In the genomic region with DNA sequence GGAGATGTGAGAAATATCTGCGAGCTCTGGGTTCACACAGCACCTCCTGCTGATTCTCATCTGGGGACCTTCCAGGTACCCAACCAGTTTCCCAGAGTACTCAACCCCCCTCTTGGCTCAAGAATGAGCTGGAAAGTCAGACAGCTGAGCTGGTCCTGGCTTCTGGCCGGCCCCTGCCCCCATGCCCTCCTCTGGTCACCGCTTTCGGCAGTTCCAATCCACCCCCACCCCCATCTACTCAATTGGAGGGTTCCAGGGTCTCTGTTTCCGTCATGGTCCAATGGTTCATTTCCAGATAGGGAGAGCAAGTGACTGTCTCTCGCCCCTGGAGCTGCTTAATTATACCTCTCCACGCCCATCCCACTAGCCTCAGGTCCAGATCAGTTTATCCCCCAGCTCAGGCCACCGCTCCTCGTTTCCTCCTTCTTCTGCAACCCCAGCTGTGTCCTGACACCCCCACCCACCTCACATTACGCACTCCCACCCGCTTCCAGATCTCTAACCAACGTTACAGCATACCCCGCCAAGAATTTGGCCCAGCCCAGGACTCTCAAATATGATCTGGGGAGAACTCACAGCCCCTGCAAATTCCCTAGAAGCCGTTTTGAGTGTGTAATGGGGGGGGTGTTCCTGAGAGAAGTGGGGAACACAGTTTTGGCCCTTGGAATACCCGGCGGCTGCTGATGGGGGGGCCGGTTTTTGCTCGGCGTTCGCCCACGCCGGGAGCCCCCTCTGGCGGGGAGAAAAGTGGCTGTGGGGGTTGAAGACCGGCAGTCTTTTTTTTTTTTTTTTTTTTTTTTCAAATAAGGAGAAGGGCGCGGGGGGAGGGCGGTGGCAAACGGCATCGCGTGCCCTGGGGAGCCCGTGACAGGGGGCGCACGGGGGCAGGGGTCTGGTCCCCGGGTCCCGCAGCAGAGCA, we compare ENCODE assay signal across 1 cellular context.
TF ChIP-seq lines count a peak whose summit lies in the region.

No MANE protein-coding gene starts in this region.

TF ChIP-seq in GM12878, 131 proteins besides CTCF, POLR2A, EP300 and RAD21:
- TF ChIP-seq, protein P1, sequence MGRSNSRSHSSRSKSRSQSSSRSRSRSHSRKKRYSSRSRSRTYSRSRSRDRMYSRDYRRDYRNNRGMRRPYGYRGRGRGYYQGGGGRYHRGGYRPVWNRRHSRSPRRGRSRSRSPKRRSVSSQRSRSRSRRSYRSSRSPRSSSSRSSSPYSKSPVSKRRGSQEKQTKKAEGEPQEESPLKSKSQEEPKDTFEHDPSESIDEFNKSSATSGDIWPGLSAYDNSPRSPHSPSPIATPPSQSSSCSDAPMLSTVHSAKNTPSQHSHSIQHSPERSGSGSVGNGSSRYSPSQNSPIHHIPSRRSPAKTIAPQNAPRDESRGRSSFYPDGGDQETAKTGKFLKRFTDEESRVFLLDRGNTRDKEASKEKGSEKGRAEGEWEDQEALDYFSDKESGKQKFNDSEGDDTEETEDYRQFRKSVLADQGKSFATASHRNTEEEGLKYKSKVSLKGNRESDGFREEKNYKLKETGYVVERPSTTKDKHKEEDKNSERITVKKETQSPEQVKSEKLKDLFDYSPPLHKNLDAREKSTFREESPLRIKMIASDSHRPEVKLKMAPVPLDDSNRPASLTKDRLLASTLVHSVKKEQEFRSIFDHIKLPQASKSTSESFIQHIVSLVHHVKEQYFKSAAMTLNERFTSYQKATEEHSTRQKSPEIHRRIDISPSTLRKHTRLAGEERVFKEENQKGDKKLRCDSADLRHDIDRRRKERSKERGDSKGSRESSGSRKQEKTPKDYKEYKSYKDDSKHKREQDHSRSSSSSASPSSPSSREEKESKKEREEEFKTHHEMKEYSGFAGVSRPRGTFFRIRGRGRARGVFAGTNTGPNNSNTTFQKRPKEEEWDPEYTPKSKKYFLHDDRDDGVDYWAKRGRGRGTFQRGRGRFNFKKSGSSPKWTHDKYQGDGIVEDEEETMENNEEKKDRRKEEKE (IDR thresholded peaks at IDR 0.05), result no peak
- TF ChIP-seq CBX5 (IDR thresholded peaks at IDR 0.05; ENCODE audit: low read depth), result no peak
- no peak for TF ChIP-seq MTA3 (IDR thresholded peaks at IDR 0.05; ENCODE audit: borderline replicate concordance, low read length)
- no peak for TF ChIP-seq REST (IDR thresholded peaks at IDR 0.05; ENCODE audit: low read depth, low read length)
- TF ChIP-seq JUND (IDR thresholded peaks at IDR 0.05; ENCODE audit: low read depth, low read length), result no peak
- no peak for TF ChIP-seq BMI1 (IDR thresholded peaks at IDR 0.05; ENCODE audit: borderline replicate concordance)
- peak; percentile 51; the same call in 1 of the 2 replicates for TF ChIP-seq HDGF (IDR thresholded peaks at IDR 0.05)
- TF ChIP-seq, protein P2, sequence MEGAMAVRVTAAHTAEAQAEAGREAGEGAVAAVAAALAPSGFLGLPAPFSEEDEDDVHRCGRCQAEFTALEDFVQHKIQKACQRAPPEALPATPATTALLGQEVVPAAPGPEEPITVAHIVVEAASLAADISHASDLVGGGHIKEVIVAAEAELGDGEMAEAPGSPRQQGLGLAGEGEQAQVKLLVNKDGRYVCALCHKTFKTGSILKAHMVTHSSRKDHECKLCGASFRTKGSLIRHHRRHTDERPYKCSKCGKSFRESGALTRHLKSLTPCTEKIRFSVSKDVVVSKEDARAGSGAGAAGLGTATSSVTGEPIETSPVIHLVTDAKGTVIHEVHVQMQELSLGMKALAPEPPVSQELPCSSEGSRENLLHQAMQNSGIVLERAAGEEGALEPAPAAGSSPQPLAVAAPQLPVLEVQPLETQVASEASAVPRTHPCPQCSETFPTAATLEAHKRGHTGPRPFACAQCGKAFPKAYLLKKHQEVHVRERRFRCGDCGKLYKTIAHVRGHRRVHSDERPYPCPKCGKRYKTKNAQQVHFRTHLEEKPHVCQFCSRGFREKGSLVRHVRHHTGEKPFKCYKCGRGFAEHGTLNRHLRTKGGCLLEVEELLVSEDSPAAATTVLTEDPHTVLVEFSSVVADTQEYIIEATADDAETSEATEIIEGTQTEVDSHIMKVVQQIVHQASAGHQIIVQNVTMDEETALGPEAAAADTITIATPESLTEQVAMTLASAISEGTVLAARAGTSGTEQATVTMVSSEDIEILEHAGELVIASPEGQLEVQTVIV (IDR thresholded peaks at IDR 0.05; ENCODE audit: borderline replicate concordance, partially characterized antibody), result no peak
- no peak for TF ChIP-seq TCF3 (IDR thresholded peaks at IDR 0.05; ENCODE audit: borderline replicate concordance, insufficient read depth, low read depth, low read length)
- TF ChIP-seq ATF2 (IDR thresholded peaks at IDR 0.05; ENCODE audit: low read length), result no peak
- no peak for TF ChIP-seq ZZZ3 (IDR thresholded peaks at IDR 0.05; ENCODE audit: control insufficient read depth, insufficient read length, low read depth)
- TF ChIP-seq ZNF384 (IDR thresholded peaks at IDR 0.05; ENCODE audit: borderline replicate concordance, low read depth, low read length), result peak; percentile 87
- TF ChIP-seq SUZ12 (IDR thresholded peaks at IDR 0.05; ENCODE audit: unreplicated experiment), result no peak
- TF ChIP-seq MEF2B (IDR thresholded peaks at IDR 0.05; ENCODE audit: partially characterized antibody, poor library complexity, severe bottlenecking), result no peak
- TF ChIP-seq, protein P3, sequence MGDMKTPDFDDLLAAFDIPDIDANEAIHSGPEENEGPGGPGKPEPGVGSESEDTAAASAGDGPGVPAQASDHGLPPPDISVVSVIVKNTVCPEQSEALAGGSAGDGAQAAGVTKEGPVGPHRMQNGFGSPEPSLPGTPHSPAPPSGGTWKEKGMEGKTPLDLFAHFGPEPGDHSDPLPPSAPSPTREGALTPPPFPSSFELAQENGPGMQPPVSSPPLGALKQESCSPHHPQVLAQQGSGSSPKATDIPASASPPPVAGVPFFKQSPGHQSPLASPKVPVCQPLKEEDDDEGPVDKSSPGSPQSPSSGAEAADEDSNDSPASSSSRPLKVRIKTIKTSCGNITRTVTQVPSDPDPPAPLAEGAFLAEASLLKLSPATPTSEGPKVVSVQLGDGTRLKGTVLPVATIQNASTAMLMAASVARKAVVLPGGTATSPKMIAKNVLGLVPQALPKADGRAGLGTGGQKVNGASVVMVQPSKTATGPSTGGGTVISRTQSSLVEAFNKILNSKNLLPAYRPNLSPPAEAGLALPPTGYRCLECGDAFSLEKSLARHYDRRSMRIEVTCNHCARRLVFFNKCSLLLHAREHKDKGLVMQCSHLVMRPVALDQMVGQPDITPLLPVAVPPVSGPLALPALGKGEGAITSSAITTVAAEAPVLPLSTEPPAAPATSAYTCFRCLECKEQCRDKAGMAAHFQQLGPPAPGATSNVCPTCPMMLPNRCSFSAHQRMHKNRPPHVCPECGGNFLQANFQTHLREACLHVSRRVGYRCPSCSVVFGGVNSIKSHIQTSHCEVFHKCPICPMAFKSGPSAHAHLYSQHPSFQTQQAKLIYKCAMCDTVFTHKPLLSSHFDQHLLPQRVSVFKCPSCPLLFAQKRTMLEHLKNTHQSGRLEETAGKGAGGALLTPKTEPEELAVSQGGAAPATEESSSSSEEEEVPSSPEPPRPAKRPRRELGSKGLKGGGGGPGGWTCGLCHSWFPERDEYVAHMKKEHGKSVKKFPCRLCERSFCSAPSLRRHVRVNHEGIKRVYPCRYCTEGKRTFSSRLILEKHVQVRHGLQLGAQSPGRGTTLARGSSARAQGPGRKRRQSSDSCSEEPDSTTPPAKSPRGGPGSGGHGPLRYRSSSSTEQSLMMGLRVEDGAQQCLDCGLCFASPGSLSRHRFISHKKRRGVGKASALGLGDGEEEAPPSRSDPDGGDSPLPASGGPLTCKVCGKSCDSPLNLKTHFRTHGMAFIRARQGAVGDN (IDR thresholded peaks at IDR 0.05), result no peak
- TF ChIP-seq EGR1 (IDR thresholded peaks at IDR 0.05; ENCODE audit: borderline replicate concordance in 1 of 2, low read depth in 2 of 2, low read length in 2 of 2), result peak in 1 of 2 experiments; percentile 79; a peak in 1 of 3 replicates
- peak in 1 of 2 experiments; percentile 29; a peak in 1 of 4 replicates for TF ChIP-seq SRF (IDR thresholded peaks at IDR 0.05; ENCODE audit: low read depth in 2 of 2, low read length in 2 of 2)
- no peak; the same call in 1 of the 2 replicates for TF ChIP-seq IKZF1 (conservative IDR thresholded peaks at IDR 0.05)
- TF ChIP-seq CEBPB (IDR thresholded peaks at IDR 0.05; ENCODE audit: borderline replicate concordance in 1 of 2, low read depth in 2 of 2, low read length in 2 of 2), result no peak
- no peak for TF ChIP-seq SUPT20H (IDR thresholded peaks at IDR 0.05; ENCODE audit: borderline replicate concordance, control insufficient read depth, low read depth, low read length)
- TF ChIP-seq TBL1XR1 (IDR thresholded peaks at IDR 0.05; ENCODE audit: low read depth, low read length), result no peak
- TF ChIP-seq IKZF2 (IDR thresholded peaks at IDR 0.05), result 0 out of 4 replicates have a peak, but pooled peaks have one; percentile 7 to 12
- no peak for TF ChIP-seq ZBED1 (IDR thresholded peaks at IDR 0.05; ENCODE audit: borderline replicate concordance)
- TF ChIP-seq, protein P4, sequence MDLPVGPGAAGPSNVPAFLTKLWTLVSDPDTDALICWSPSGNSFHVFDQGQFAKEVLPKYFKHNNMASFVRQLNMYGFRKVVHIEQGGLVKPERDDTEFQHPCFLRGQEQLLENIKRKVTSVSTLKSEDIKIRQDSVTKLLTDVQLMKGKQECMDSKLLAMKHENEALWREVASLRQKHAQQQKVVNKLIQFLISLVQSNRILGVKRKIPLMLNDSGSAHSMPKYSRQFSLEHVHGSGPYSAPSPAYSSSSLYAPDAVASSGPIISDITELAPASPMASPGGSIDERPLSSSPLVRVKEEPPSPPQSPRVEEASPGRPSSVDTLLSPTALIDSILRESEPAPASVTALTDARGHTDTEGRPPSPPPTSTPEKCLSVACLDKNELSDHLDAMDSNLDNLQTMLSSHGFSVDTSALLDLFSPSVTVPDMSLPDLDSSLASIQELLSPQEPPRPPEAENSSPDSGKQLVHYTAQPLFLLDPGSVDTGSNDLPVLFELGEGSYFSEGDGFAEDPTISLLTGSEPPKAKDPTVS (IDR thresholded peaks at IDR 0.05; ENCODE audit: low read depth, low read length), result no peak
- TF ChIP-seq CHD2 (IDR thresholded peaks at IDR 0.05; ENCODE audit: borderline replicate concordance, low read depth, low read length), result no peak
- TF ChIP-seq PML (IDR thresholded peaks at IDR 0.05; ENCODE audit: low read length), result no peak
- no peak for TF ChIP-seq CBFB (IDR thresholded peaks at IDR 0.05; ENCODE audit: low read depth)
- TF ChIP-seq RUNX3 (IDR thresholded peaks at IDR 0.05; ENCODE audit: low read length), result no peak
- TF ChIP-seq GATAD2B (conservative IDR thresholded peaks at IDR 0.05; ENCODE audit: low read depth), result no peak; the same call in 1 of the 2 replicates
